In genomic region chr4:70037559-70037958, GRCh38 we compare ENCODE assay signal across 14 cellular contexts. TPM values are rescaled to one million over a fixed set of nuclear protein-coding genes. Genes with fewer than 3 reads are reported as not detected.
"Had no signal": no experiment of that assay in that cellular context is flagged by ENCODE, and none has a peak within 500 bp of the region (broad histone marks: within the 10 kb centered on the region; RNA-seq: fewer than 3 reads in every experiment).

No MANE protein-coding gene starts in this region.

RNA-seq across cellular contexts. Expression of gene HTN3, which starts 9.3 kb away (rescaled TPM):
- total RNA-seq: stomach, subcutaneous adipose tissue, suprapubic skin, temporal lobe, thoracic aorta, thyroid gland, tibial nerve, transverse colon, upper lobe of left lung, upper lobe of right lung, ureter, urinary bladder, uterus, vagina had no signal
- polyA plus RNA-seq: stomach, urinary bladder had no signal

RNA-seq across cellular contexts. Expression of gene HTN1, which starts 12.7 kb away (rescaled TPM):
- total RNA-seq: stomach, subcutaneous adipose tissue, suprapubic skin, temporal lobe, thoracic aorta, thyroid gland, tibial nerve, transverse colon, upper lobe of left lung, upper lobe of right lung, ureter, urinary bladder, uterus, vagina had no signal
- polyA plus RNA-seq: stomach, urinary bladder had no signal

RNA-seq across cellular contexts. Expression of gene STATH, which starts 41.8 kb away (rescaled TPM):
- total RNA-seq: stomach, subcutaneous adipose tissue, suprapubic skin, temporal lobe, thoracic aorta, thyroid gland, tibial nerve, transverse colon, upper lobe of left lung, upper lobe of right lung, ureter, urinary bladder, uterus, vagina had no signal
- polyA plus RNA-seq: stomach, urinary bladder had no signal
